In genomic region chr2:142130111-142131015, GRCh38 we compare ENCODE assay signal across 8 cellular contexts. TPM values are rescaled to one million over a fixed set of nuclear protein-coding genes. Genes with fewer than 3 reads are reported as not detected.
A peak's percentile ranks its signal among the peaks of the same experiment; 100 is the strongest.
DNase-seq lines count a peak whose midpoint lies in the region; FAIRE-seq and TF ChIP-seq lines count a peak whose summit lies in the region.

No MANE protein-coding gene starts in this region.

- H3F3A ChIP-seq in GM23248 (ENCODE audit: insufficient read depth): no peaks in the 10 kb centered on the region

- in situ Hi-C loops in GM23248 (cut with MboI): no loop called here

- peak overlapping the region; percentile 81 for H3K4me2 ChIP-seq in GM23248 (ENCODE audit: unreplicated experiment)
- peak overlapping the region; percentile 91 for H3K4me2 ChIP-seq in skeletal muscle satellite cell (ENCODE audit: low read length)

- no peaks in the 10 kb centered on the region for H4K20me1 ChIP-seq in GM23248 (ENCODE audit: insufficient read depth)

- no peaks in the 10 kb centered on the region for H3K79me2 ChIP-seq in GM23248 (ENCODE audit: insufficient read depth)

- no peaks in the 10 kb centered on the region for H3K9me3 ChIP-seq in GM23248 (ENCODE audit: low read depth)
- no peaks in the 10 kb centered on the region for H3K9me3 ChIP-seq in skeletal muscle satellite cell (replicated peaks; ENCODE audit: low read length)

- FAIRE-seq in bronchial epithelial cell (lab: Jason Lieb, UNC): no peak

- WGBS in GM23248 (ENCODE audit: low coverage in 1 of 2, low lambda C conversion rate in 2 of 2, missing lambda C conversion rate in 2 of 2), 2 experiments: 2% methylated on average over 64 to 69 of the region's 69 CpGs

- H3K4me3 ChIP-seq in GM23248 (peak overlapping the region; percentile 73), bronchial epithelial cell (ENCODE audit: low read depth, low read length) (peak overlapping the region; percentile 38), skeletal muscle satellite cell (ENCODE audit: low read length) (peak overlapping the region; percentile 61)

- H3K9ac ChIP-seq in GM23248 (peak overlapping the region; percentile 17; the same call in 1 of the 2 replicates), skeletal muscle satellite cell (ENCODE audit: low read depth, low read length) (peak overlapping the region; percentile 2)

- H3K4me1 ChIP-seq in GM23248 (ENCODE audit: insufficient read depth) (peaks cover 6% of the 10 kb centered on the region; the same call in 1 of the 2 replicates), skeletal muscle satellite cell (ENCODE audit: control insufficient read depth, insufficient read depth, low read length) (peaks cover 3% of the 10 kb centered on the region)

- no peaks in the 10 kb centered on the region for H3K9me2 ChIP-seq in GM23248 (ENCODE audit: insufficient read depth)

- H2AFZ ChIP-seq in GM23248: peak overlapping the region; percentile 77

- no peak for TF ChIP-seq CTCF in bronchial epithelial cell (IDR thresholded peaks at IDR 0.05; ENCODE audit: insufficient read depth, low read length, severe bottlenecking)

- no peak overlapping the region for H3K27ac ChIP-seq in GM23248

- H3K36me3 ChIP-seq in GM23248 (ENCODE audit: low read depth) (no peaks in the 10 kb centered on the region), bronchial epithelial cell (ENCODE audit: control insufficient read depth, insufficient read depth, low read length) (no peaks in the 10 kb centered on the region), skeletal muscle satellite cell (ENCODE audit: insufficient read depth, low read length) (no peaks in the 10 kb centered on the region)

- DNase-seq in DMS153 treated with DMSO at 0.1 percent for 48 hours (lab: John Stamatoyannopoulos, UW; ENCODE audit: unreplicated experiment): peak; percentile 53
- DNase-seq in GM23248: peak; percentile 69
- peak; percentile 16 for DNase-seq in NCI-H226
- DNase-seq in bronchial epithelial cell (ENCODE audit: low read depth): peak; percentile 45
- DNase-seq in iPS-NIHi11 (ENCODE audit: low spot score): peak; percentile 52
- no peak for DNase-seq in NOMO-1 treated with dmso at 0.1 percent for 144 hours (lab: John Stamatoyannopoulos, UW; ENCODE audit: unreplicated experiment)
- DNase-seq in activated CD4-positive, CD25-positive, alpha-beta regulatory T cell (lab: John Stamatoyannopoulos, UW): no peak

- H3K27me3 ChIP-seq in GM23248 (replicated peaks; ENCODE audit: insufficient read depth) (peaks cover 43% of the 10 kb centered on the region), bronchial epithelial cell (ENCODE audit: control insufficient read depth, insufficient read depth, low read length) (peaks cover 14% of the 10 kb centered on the region), skeletal muscle satellite cell (ENCODE audit: control insufficient read depth, insufficient read depth, low read length) (peaks cover 35% of the 10 kb centered on the region)

RNA-seq across cellular contexts. Expression of gene LRP1B, which starts 0.5 kb away (rescaled TPM):
- total RNA-seq in GM23248 (2014; rRNA removed; shearing (Covaris generic)): not detected in 2 replicates
- polyA plus RNA-seq in GM23248 (2016; fragmentation: Nextera tagmentation; extraction: Ambion mirVana): not detected in 2 replicates
- total RNA-seq in bronchial epithelial cell: under 0.01 TPM in 1 of 2 replicates, not detected in the other
- total RNA-seq in skeletal muscle satellite cell (2012; rRNA removed): 0.25 and 0.44 TPM in 2 replicates

Comparison
In these comparisons a context has a peak if more than half of its experiments do, and no peak if none do; other contexts are left out.
1. DNase-seq: peak in DMS153 treated with DMSO at 0.1 percent for 48 hours (single experiment), GM23248 (single experiment), NCI-H226 (single experiment), bronchial epithelial cell (single experiment) and iPS-NIHi11 (single experiment); none in NOMO-1 treated with dmso at 0.1 percent for 144 hours (single experiment) and activated CD4-positive, CD25-positive, alpha-beta regulatory T cell (0 of 4).
2. Peak in every context shown above with its lines, with median percentiles within 50 percentile points of each other: H3K4me3 ChIP-seq.